Comparison of ENCODE assay signal across 8 cellular contexts in the genomic region with DNA sequence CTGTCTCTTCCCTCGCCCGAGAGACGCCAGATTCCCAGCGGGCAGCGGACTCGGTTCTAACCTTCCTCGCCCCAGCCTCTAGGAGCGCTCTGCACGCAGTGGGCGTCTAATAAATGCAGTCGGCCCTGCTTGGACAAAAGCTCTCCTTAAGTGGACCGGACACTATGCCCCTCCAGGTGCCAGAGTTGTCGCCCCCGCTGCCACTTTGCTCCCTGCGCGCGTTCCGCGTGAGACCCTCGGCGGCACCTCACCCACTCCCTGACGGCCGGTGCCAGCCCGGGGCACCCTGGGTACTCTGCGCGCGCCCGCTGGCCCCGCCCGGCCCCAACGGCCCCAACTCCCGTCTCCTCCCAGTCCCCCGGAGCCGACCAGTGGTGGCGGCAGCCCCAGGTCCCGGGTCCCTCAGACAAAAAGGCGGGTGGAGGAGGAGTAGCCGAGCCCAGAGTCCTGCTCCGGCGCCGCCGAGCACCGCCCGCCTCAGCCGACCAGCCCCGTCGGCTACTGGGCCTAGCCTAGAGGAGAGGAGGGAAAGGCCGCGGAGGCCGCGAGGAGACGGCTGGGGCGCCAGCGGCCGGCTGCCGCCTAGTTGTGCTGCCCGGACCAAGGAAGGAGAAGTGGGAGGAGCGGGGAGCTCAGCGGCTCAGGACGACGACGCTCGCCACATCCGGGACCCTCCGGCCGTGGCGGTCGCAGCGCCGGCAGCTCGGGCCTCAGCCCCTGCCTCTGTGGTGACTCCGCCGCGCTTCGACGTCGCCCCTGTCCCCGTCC.
DNase-seq lines count a peak whose midpoint lies in the region; ATAC-seq and TF ChIP-seq lines count a peak whose summit lies in the region.

No MANE protein-coding gene starts in this region.

- H3K27me3 Mint-ChIP-seq in T-helper 2 cell treated with Interferon-gamma antibody and Interleukin-4, amounts not matched to agents 5 μg/mL and 100 μg/mL, for 36 hours (ENCODE audit: low read depth) = peaks cover 12% of the 10 kb centered on the region

- H3K36me3 Mint-ChIP-seq in T-helper 2 cell treated with Interferon-gamma antibody and Interleukin-4, amounts not matched to agents 5 μg/mL and 100 μg/mL, for 36 hours (ENCODE audit: low read depth) = peaks cover 2% of the 10 kb centered on the region

- DNase-seq in NCI-H1105 (lab: John Stamatoyannopoulos, UW) (peak; percentile 71), astrocyte of the cerebellum (ENCODE audit: low read depth) (peak; percentile 48), hypothalamus (lab: John Stamatoyannopoulos, UW) (peak in 50 of 51 donors; percentile 30 to 89 (median 69)), retina (peak; percentile 97), NCI-H2196 treated with DMSO at 0.1 percent for 48 hours (lab: John Stamatoyannopoulos, UW; ENCODE audit: unreplicated experiment) (no peak)
- DNase-seq in T-helper 2 cell treated with Interferon-gamma antibody and Interleukin-4, amounts not matched to agents 5 μg/mL and 100 μg/mL, for 36 hours (ENCODE audit: low spot score) = peak; percentile 75

- peaks cover 25% of the 10 kb centered on the region for H3K4me1 Mint-ChIP-seq in T-helper 2 cell treated with Interferon-gamma antibody and Interleukin-4, amounts not matched to agents 5 μg/mL and 100 μg/mL, for 36 hours (ENCODE audit: low read depth)

- H3K4me3 Mint-ChIP-seq in T-helper 2 cell treated with Interferon-gamma antibody and Interleukin-4, amounts not matched to agents 5 μg/mL and 100 μg/mL, for 36 hours = peak overlapping the region; percentile 75

- in situ Hi-C loops in astrocyte of the cerebellum (cut with HindIII; ENCODE audit: low sequenced_read_pairs) = no loop called here

- peak overlapping the region; percentile 79 for H3K27ac Mint-ChIP-seq in T-helper 2 cell treated with Interferon-gamma antibody and Interleukin-4, amounts not matched to agents 5 μg/mL and 100 μg/mL, for 36 hours

- peak overlapping the region; percentile 83 for H3K4me3 ChIP-seq in astrocyte of the cerebellum (ENCODE audit: low read depth, low read length)

- peak; percentile 86 for ATAC-seq in HG02678 (IDR thresholded peaks at IDR 0.05; ENCODE audit: unreplicated experiment)

- H3K9me3 Mint-ChIP-seq in T-helper 2 cell treated with Interferon-gamma antibody and Interleukin-4, amounts not matched to agents 5 μg/mL and 100 μg/mL, for 36 hours = no peaks in the 10 kb centered on the region

- peak; percentile 76 for TF ChIP-seq POLR2A in GM15510 (IDR thresholded peaks at IDR 0.05; ENCODE audit: borderline replicate concordance, extremely low read depth, insufficient read length)

- peak; percentile 57 for TF ChIP-seq CTCF in astrocyte of the cerebellum (IDR thresholded peaks at IDR 0.05; ENCODE audit: low read depth, low read length, missing control alignments)
